Comparison of ENCODE assay signal across 28 cellular contexts in genomic region chr13:51191743-51192142, GRCh38. TPM values are rescaled to one million over a fixed set of nuclear protein-coding genes. Genes with fewer than 3 reads are reported as not detected.
"Had no signal": no experiment of that assay in that cellular context is flagged by ENCODE, and none has a peak within 500 bp of the region (broad histone marks: within the 10 kb centered on the region; RNA-seq: fewer than 3 reads in every experiment).

No MANE protein-coding gene starts in this region.

- H3K4me2 ChIP-seq: SK-N-SH had no signal

- H3K9me3 Mint-ChIP-seq: activated B cell treated with CpG ODN at 0.5 μM for 24 hours; activated CD4-positive, alpha-beta T cell treated with anti-CD3 and anti-CD28 coated beads, Interleukin-2, amount 10 ng/mL, durations not matched to agents 24 days and 14 days; activated naive CD4-positive, alpha-beta T cell treated with anti-CD3 and anti-CD28 coated beads for 36 hours; activated naive CD8-positive, alpha-beta T cell treated with anti-CD3 and anti-CD28 coated beads for 36 hours; activated T-cell treated with anti-CD3 and anti-CD28 coated beads, Interleukin-2, amount 50 U/mL, for 4 hours; T-helper 1 cell treated with Interleukin-12 subunit alpha and Interleukin-12 subunit beta and Interleukin-4 antibody, amounts not matched to agents 30 μg/mL and 1 μg/mL, for 36 hours had no signal

- H3K9ac ChIP-seq: SK-N-SH had no signal

- H3K27ac Mint-ChIP-seq: activated B cell treated with CpG ODN at 0.5 μM for 24 hours; activated naive CD4-positive, alpha-beta T cell treated with anti-CD3 and anti-CD28 coated beads for 36 hours; activated naive CD8-positive, alpha-beta T cell treated with anti-CD3 and anti-CD28 coated beads for 36 hours; T-helper 1 cell treated with Interleukin-12 subunit alpha and Interleukin-12 subunit beta and Interleukin-4 antibody, amounts not matched to agents 30 μg/mL and 1 μg/mL, for 36 hours had no signal

- H3K27me3 ChIP-seq: adrenal gland, breast epithelium, Peyer's patch had no signal

- ATAC-seq: activated T-cell treated with anti-CD3 and anti-CD28 coated beads, Interleukin-2, amount 50 U/mL, for 4 hours had no signal

- H3K9me3 ChIP-seq: adrenal gland, breast epithelium, Peyer's patch, SJCRH30, SK-N-SH had no signal

- H3K4me1 Mint-ChIP-seq: activated B cell treated with CpG ODN at 0.5 μM for 24 hours had no signal

- H3K36me3 Mint-ChIP-seq: activated naive CD8-positive, alpha-beta T cell treated with anti-CD3 and anti-CD28 coated beads for 36 hours had no signal

- H3K4me3 ChIP-seq: adrenal gland, breast epithelium, Peyer's patch, SJCRH30 had no signal

- H3K4me3 Mint-ChIP-seq: activated B cell treated with CpG ODN at 0.5 μM for 24 hours; activated CD4-positive, alpha-beta T cell treated with anti-CD3 and anti-CD28 coated beads, Interleukin-2, amount 10 ng/mL, durations not matched to agents 24 days and 14 days; activated naive CD4-positive, alpha-beta T cell treated with anti-CD3 and anti-CD28 coated beads for 36 hours; activated naive CD8-positive, alpha-beta T cell treated with anti-CD3 and anti-CD28 coated beads for 36 hours; activated T-cell treated with anti-CD3 and anti-CD28 coated beads, Interleukin-2, amount 50 U/mL, for 4 hours; T-helper 1 cell treated with Interleukin-12 subunit alpha and Interleukin-12 subunit beta and Interleukin-4 antibody, amounts not matched to agents 30 μg/mL and 1 μg/mL, for 36 hours had no signal

- H3K36me3 ChIP-seq: adrenal gland, breast epithelium, Peyer's patch, SJCRH30 had no signal

- H3K27ac ChIP-seq: breast epithelium, Peyer's patch, RWPE1, SJCRH30 had no signal

- DNase-seq: activated B cell treated with CpG ODN at 0.5 μM for 24 hours; activated CD4-positive, alpha-beta T cell treated with anti-CD3 and anti-CD28 coated beads for 1 hour; activated CD4-positive, alpha-beta T cell treated with anti-CD3 and anti-CD28 coated beads, Interleukin-2, amount 10 ng/mL, durations not matched to agents 24 days and 14 days; activated CD4-positive, alpha-beta T cell treated with anti-CD3 and anti-CD28 coated beads, Interleukin-2, amount 50 U/mL, for 48 hours; activated CD8-positive, alpha-beta memory T cell treated with anti-CD3 and anti-CD28 coated beads for 24 hours; activated gamma-delta T cell; activated naive CD4-positive, alpha-beta T cell treated with anti-CD3 and anti-CD28 coated beads for 36 hours; activated naive CD8-positive, alpha-beta T cell treated with anti-CD3 and anti-CD28 coated beads for 36 hours; activated T-cell treated with anti-CD3 and anti-CD28 coated beads, Interleukin-2, amount 50 U/mL, for 4 hours; adrenal gland; aorta; central memory CD4-positive, alpha-beta T cell; Karpas-422; MM.1S; NCI-H1105; NCI-H1436 treated with DMSO at 0.1 percent for 48 hours; NCI-H187; NCI-H2081; NCI-H510A treated with DMSO at 0.1 percent for 48 hours; NCI-H69; NK-92 treated with Interleukin-12 subunit alpha and Interleukin-12 subunit beta, amount 100 ng/mL, for 24 hours; Peyer's patch; Right ventricle myocardium superior; SJCRH30; SK-N-SH had no signal

- H3K4me1 ChIP-seq: adrenal gland, breast epithelium, Peyer's patch, SJCRH30 had no signal

RNA-seq across cellular contexts. Expression of gene FAM124A, which starts 30.5 kb away (rescaled TPM):
- total RNA-seq: activated B cell treated with CpG ODN at 0.5 μM for 24 hours; activated naive CD4-positive, alpha-beta T cell treated with anti-CD3 and anti-CD28 coated beads for 36 hours had no signal
